Comparison of ENCODE assay signal across 15 cellular contexts in genomic region chr1:30977511-30977910, GRCh38.
DNase-seq lines count a peak whose midpoint lies in the region; ATAC-seq, FAIRE-seq and TF ChIP-seq lines count a peak whose summit lies in the region.
"Had no signal": no experiment of that assay in that cellular context is flagged by ENCODE, and none has a peak within 500 bp of the region (broad histone marks: within the 10 kb centered on the region; RNA-seq: fewer than 3 reads in every experiment).

No MANE protein-coding gene starts in this region.

- CTCF ChIA-PET in A549 (lab: Yijun Ruan, JAX) = interaction anchor here (1.8 kb wide), 1 partner anchor 176 kb away, joined by 5 read pairs; no protein-coding TSS in a partner anchor
- CTCF ChIA-PET in CD8-positive, alpha-beta T cell (lab: Charles Lee) = no interaction called here

- TF ChIP-seq RAD21 in A549 (conservative IDR thresholded peaks at IDR 0.05 in 1 of 2, IDR thresholded peaks at IDR 0.05 in 1 of 2) = no peak

- H3K4me1 Mint-ChIP-seq in CD8-positive, alpha-beta T cell (ENCODE audit: low read depth) = peaks cover 39% of the 10 kb centered on the region
- H3K4me1 Mint-ChIP-seq in activated T-helper 1 cell treated with anti-CD3 and anti-CD28 coated beads, Interleukin-12 subunit alpha, Interleukin-12 subunit beta, Interleukin-2, Interleukin-4 antibody, amounts not matched to agents 30 ng/mL and 10 ng/mL and 1 ng/mL, durations not matched to agents 14 hours and 24 hours and 36 hours (ENCODE audit: low read depth) = peaks cover 53% of the 10 kb centered on the region
- H3K4me1 Mint-ChIP-seq in natural killer cell treated with Interleukin-12 subunit alpha and Interleukin-12 subunit beta and Interleukin-15 and Interleukin-18, amount 100 ng/mL, for 72 hours (ENCODE audit: low read depth in 2 of 2) = peaks cover 32 to 42% of the 10 kb centered on the region in 2 donors

- no peak for FAIRE-seq in A549 (lab: Jason Lieb, UNC)

- H3K36me3 ChIP-seq in CD8-positive, alpha-beta T cell (ENCODE audit: insufficient read depth, low read length) = peaks cover 29% of the 10 kb centered on the region
- H3K36me3 ChIP-seq in testis (ENCODE audit: low read depth, missing control alignments) = no peaks in the 10 kb centered on the region
- H3K36me3 ChIP-seq: colonic mucosa had no signal

- no peak overlapping the region for H3K4me3 Mint-ChIP-seq in CD8-positive, alpha-beta T cell
- no peak overlapping the region for H3K4me3 Mint-ChIP-seq in activated T-helper 1 cell treated with anti-CD3 and anti-CD28 coated beads, Interleukin-12 subunit alpha, Interleukin-12 subunit beta, Interleukin-2, Interleukin-4 antibody, amounts not matched to agents 30 ng/mL and 10 ng/mL and 1 ng/mL, durations not matched to agents 14 hours and 24 hours and 36 hours
- no peak overlapping the region for H3K4me3 Mint-ChIP-seq in natural killer cell treated with Interleukin-12 subunit alpha and Interleukin-12 subunit beta and Interleukin-15 and Interleukin-18, amount 100 ng/mL, for 72 hours

- POLR2A ChIA-PET in A549 (lab: Yijun Ruan, JAX) = no interaction called here
- POLR2A ChIA-PET in CD8-positive, alpha-beta T cell (lab: Charles Lee) = no interaction called here

- no peaks in the 10 kb centered on the region for H3K9me3 ChIP-seq in A549
- H3K9me3 ChIP-seq in CD8-positive, alpha-beta T cell (ENCODE audit: low read length) = no peaks in the 10 kb centered on the region
- no peaks in the 10 kb centered on the region for H3K9me3 ChIP-seq in testis
- H3K9me3 ChIP-seq: colonic mucosa, HAP-1 had no signal

- DNase-seq in A549 (ENCODE audit: low read depth in 1 of 2, low spot score in 1 of 2) = no peak
- DNase-seq in CD8-positive, alpha-beta T cell = no peak
- DNase-seq in activated T-helper 1 cell treated with anti-CD3 and anti-CD28 coated beads, Interleukin-12 subunit alpha, Interleukin-12 subunit beta, Interleukin-2, Interleukin-4 antibody, amounts not matched to agents 30 ng/mL and 10 ng/mL and 1 ng/mL, durations not matched to agents 14 hours and 24 hours and 36 hours (ENCODE audit: low spot score) = no peak
- DNase-seq in natural killer cell treated with Interleukin-12 subunit alpha and Interleukin-12 subunit beta and Interleukin-15 and Interleukin-18, amount 100 ng/mL, for 72 hours (ENCODE audit: low spot score) = no peak
- no peak for DNase-seq in NCI-H1105 (lab: John Stamatoyannopoulos, UW)
- no peak for DNase-seq in middle frontal gyrus (ENCODE audit: extremely low spot score, low spot score)
- DNase-seq in testis = no peak
- DNase-seq: activated T-cell treated with anti-CD3 and anti-CD28 coated beads for 4 hours, AML-193, aorta, colonic mucosa, NCI-H187 treated with DMSO at 0.1 percent for 48 hours had no signal

- no peak for TF ChIP-seq EP300 in A549 (IDR thresholded peaks at IDR 0.05)

- H3K36me3 Mint-ChIP-seq in CD8-positive, alpha-beta T cell = peaks cover 86% of the 10 kb centered on the region
- H3K36me3 Mint-ChIP-seq in activated T-helper 1 cell treated with anti-CD3 and anti-CD28 coated beads, Interleukin-12 subunit alpha, Interleukin-12 subunit beta, Interleukin-2, Interleukin-4 antibody, amounts not matched to agents 30 ng/mL and 10 ng/mL and 1 ng/mL, durations not matched to agents 14 hours and 24 hours and 36 hours (ENCODE audit: low read depth) = peaks cover 60% of the 10 kb centered on the region
- H3K36me3 Mint-ChIP-seq in natural killer cell treated with Interleukin-12 subunit alpha and Interleukin-12 subunit beta and Interleukin-15 and Interleukin-18, amount 100 ng/mL, for 72 hours = peaks cover 24% of the 10 kb centered on the region

- H3K4me2 ChIP-seq in A549 = peak overlapping the region; percentile 24; the same call in 1 of the 3 replicates

- H3K27me3 ChIP-seq in CD8-positive, alpha-beta T cell (ENCODE audit: insufficient read depth, low read length) = no peaks in the 10 kb centered on the region
- no peaks in the 10 kb centered on the region for H3K27me3 ChIP-seq in testis
- H3K27me3 ChIP-seq: colonic mucosa, foreskin keratinocyte had no signal

- intact Hi-C loops in CD8-positive, alpha-beta T cell (cut with DNase I, micrococcal nuclease) = no loop called here
- intact Hi-C loops in activated T-helper 1 cell treated with anti-CD3 and anti-CD28 coated beads, Interleukin-12 subunit alpha, Interleukin-12 subunit beta, Interleukin-2, Interleukin-4 antibody, amounts not matched to agents 30 ng/mL and 10 ng/mL and 1 ng/mL, durations not matched to agents 14 hours and 24 hours and 36 hours (cut with micrococcal nuclease) = no loop called here
- intact Hi-C loops in testis (cut with DNase I; ENCODE audit: low total_unique reads) = no loop called here

- H3K4me3 ChIP-seq in A549 (no peak overlapping the region), testis (no peak overlapping the region)
- H3K4me3 ChIP-seq in CD8-positive, alpha-beta T cell (ENCODE audit: low read depth, low read length) = no peak overlapping the region
- H3K4me3 ChIP-seq: colonic mucosa, HAP-1 had no signal

- no peaks in the 10 kb centered on the region for H3K27me3 Mint-ChIP-seq in CD8-positive, alpha-beta T cell (ENCODE audit: low read depth)
- no peaks in the 10 kb centered on the region for H3K27me3 Mint-ChIP-seq in activated T-helper 1 cell treated with anti-CD3 and anti-CD28 coated beads, Interleukin-12 subunit alpha, Interleukin-12 subunit beta, Interleukin-2, Interleukin-4 antibody, amounts not matched to agents 30 ng/mL and 10 ng/mL and 1 ng/mL, durations not matched to agents 14 hours and 24 hours and 36 hours (ENCODE audit: insufficient read depth)
- H3K27me3 Mint-ChIP-seq in natural killer cell treated with Interleukin-12 subunit alpha and Interleukin-12 subunit beta and Interleukin-15 and Interleukin-18, amount 100 ng/mL, for 72 hours = no peaks in the 10 kb centered on the region

- TF ChIP-seq CTCF in A549 (IDR thresholded peaks at IDR 0.05) = no peak
- no peak for TF ChIP-seq CTCF in CD8-positive, alpha-beta T cell (IDR thresholded peaks at IDR 0.05)
- no peak for TF ChIP-seq CTCF in testis (IDR thresholded peaks at IDR 0.05)

- ATAC-seq in A549 = no peak
- ATAC-seq in CD8-positive, alpha-beta T cell = no peak
- ATAC-seq in natural killer cell treated with Interleukin-12 subunit alpha and Interleukin-12 subunit beta and Interleukin-15 and Interleukin-18, amount 100 ng/mL, for 72 hours = no peak
- ATAC-seq: Right ventricle myocardium inferior had no signal

- H3K27ac Mint-ChIP-seq in CD8-positive, alpha-beta T cell = peak overlapping the region; percentile 18
- H3K27ac Mint-ChIP-seq in activated T-helper 1 cell treated with anti-CD3 and anti-CD28 coated beads, Interleukin-12 subunit alpha, Interleukin-12 subunit beta, Interleukin-2, Interleukin-4 antibody, amounts not matched to agents 30 ng/mL and 10 ng/mL and 1 ng/mL, durations not matched to agents 14 hours and 24 hours and 36 hours = peak overlapping the region; percentile 42
- H3K27ac Mint-ChIP-seq in natural killer cell treated with Interleukin-12 subunit alpha and Interleukin-12 subunit beta and Interleukin-15 and Interleukin-18, amount 100 ng/mL, for 72 hours = peak overlapping the region; percentile 13 to 79

- H3K27ac ChIP-seq in A549 = no peak overlapping the region
- H3K27ac ChIP-seq in CD8-positive, alpha-beta T cell (ENCODE audit: low read depth, low read length) = no peak overlapping the region
- no peak overlapping the region for H3K27ac ChIP-seq in testis
- H3K27ac ChIP-seq: colonic mucosa, foreskin keratinocyte had no signal

- 93% methylated on average over 2 of the region's 2 CpGs for WGBS in A549 (ENCODE audit: missing lambda C conversion rate)
- WGBS in testis, 2 donors = 94 to 100% methylated on average over 2 of the region's 2 CpGs

- no peaks in the 10 kb centered on the region for H3K9me3 Mint-ChIP-seq in CD8-positive, alpha-beta T cell
- no peaks in the 10 kb centered on the region for H3K9me3 Mint-ChIP-seq in activated T-helper 1 cell treated with anti-CD3 and anti-CD28 coated beads, Interleukin-12 subunit alpha, Interleukin-12 subunit beta, Interleukin-2, Interleukin-4 antibody, amounts not matched to agents 30 ng/mL and 10 ng/mL and 1 ng/mL, durations not matched to agents 14 hours and 24 hours and 36 hours
- no peaks in the 10 kb centered on the region for H3K9me3 Mint-ChIP-seq in natural killer cell treated with Interleukin-12 subunit alpha and Interleukin-12 subunit beta and Interleukin-15 and Interleukin-18, amount 100 ng/mL, for 72 hours

- peaks cover 38% of the 10 kb centered on the region for H3K4me1 ChIP-seq in A549
- H3K4me1 ChIP-seq in CD8-positive, alpha-beta T cell (ENCODE audit: insufficient read depth, low read length) = peaks cover 6% of the 10 kb centered on the region
- peaks cover 13% of the 10 kb centered on the region for H3K4me1 ChIP-seq in testis
- H3K4me1 ChIP-seq: HAP-1 had no signal

- no peak for TF ChIP-seq POLR2A in A549 (IDR thresholded peaks at IDR 0.05; ENCODE audit: low read length)
- TF ChIP-seq POLR2A in testis (IDR thresholded peaks at IDR 0.05) = no peak

TF ChIP-seq in A549, 52 proteins besides CTCF, POLR2A, EP300 and RAD21:
- TF ChIP-seq RNF2 (IDR thresholded peaks at IDR 0.05; ENCODE audit: borderline replicate concordance, low read depth) = no peak
- TF ChIP-seq KDM1A (IDR thresholded peaks at IDR 0.05; ENCODE audit: low read depth) = no peak
- TF ChIP-seq HOXB13 (CRISPR knock-in tag; IDR thresholded peaks at IDR 0.05; ENCODE audit: low read depth) = no peak
- no peak for TF ChIP-seq HMGXB4 (CRISPR knock-in tag; IDR thresholded peaks at IDR 0.05; ENCODE audit: borderline replicate concordance)
- TF ChIP-seq JUNB (IDR thresholded peaks at IDR 0.05) = no peak
- no peak for TF ChIP-seq POLR2AphosphoS2 (conservative IDR thresholded peaks at IDR 0.05; ENCODE audit: low read length)
- TF ChIP-seq FOSL2 (IDR thresholded peaks at IDR 0.05) = no peak
- TF ChIP-seq FOSL2 (CRISPR knock-in tag; IDR thresholded peaks at IDR 0.05) = no peak
